In genomic region chr5:117761190-117761589, GRCh38 we compare ENCODE assay signal across 26 cellular contexts.
DNase-seq lines count a peak whose midpoint lies in the region; ATAC-seq and TF ChIP-seq lines count a peak whose summit lies in the region.
"Had no signal": no experiment of that assay in that cellular context is flagged by ENCODE, and none has a peak within 500 bp of the region (broad histone marks: within the 10 kb centered on the region; RNA-seq: fewer than 3 reads in every experiment).

No MANE protein-coding gene starts in this region.

- no peaks in the 10 kb centered on the region for H3K36me3 ChIP-seq in IMR-90 (ENCODE audit: control insufficient read depth, insufficient read depth, low read length)
- no peaks in the 10 kb centered on the region for H3K36me3 ChIP-seq in RWPE2 (ENCODE audit: low read depth)
- H3K36me3 ChIP-seq: ovary, Peyer's patch, suprapubic skin had no signal

- CTCF ChIA-PET in IMR-90 (lab: Yijun Ruan, JAX), result interaction anchor here (0.5 to 0.6 kb wide), 2 partner anchors 27 to 764 kb away, joined by 3 read pairs; no protein-coding TSS in a partner anchor

- H3K4me1 ChIP-seq in IMR-90 (ENCODE audit: control insufficient read depth, insufficient read depth, low read length) (no peaks in the 10 kb centered on the region), RWPE2 (ENCODE audit: insufficient read depth, poor library complexity, severe bottlenecking) (no peaks in the 10 kb centered on the region)
- H3K4me1 ChIP-seq: Peyer's patch, suprapubic skin had no signal

- dilution Hi-C loops in IMR-90 (cut with HindIII; ENCODE audit: low sequenced_read_pairs, unreplicated experiment), result no loop called here

- H3K9me3 ChIP-seq in IMR-90 (ENCODE audit: control insufficient read depth, insufficient read depth, low read length) (no peaks in the 10 kb centered on the region), RWPE2 (ENCODE audit: severe bottlenecking) (peaks cover 4% of the 10 kb centered on the region)
- H3K9me3 ChIP-seq: ovary, Peyer's patch, suprapubic skin had no signal

- no peaks in the 10 kb centered on the region for H3K9me3 Mint-ChIP-seq in nephron progenitor cell
- H3K9me3 Mint-ChIP-seq: stimulated activated memory B cell treated with anti-CD40 and anti-IgM and Interleukin-4, amounts not matched to agents 10 μg/mL and 1 μg/mL and 100 μg/mL, for 72 hours had no signal

- no peak overlapping the region for H4K5ac ChIP-seq in IMR-90 (ENCODE audit: low read depth, low read length)

- no peak overlapping the region; the same call in 1 of the 2 replicates for H4K91ac ChIP-seq in IMR-90 (ENCODE audit: insufficient read depth, low read depth, low read length)

- H3K4me3 ChIP-seq in IMR-90 (ENCODE audit: insufficient read depth, low read depth, low read length), result no peak overlapping the region
- H3K4me3 ChIP-seq in RWPE2 (ENCODE audit: severe bottlenecking), result no peak overlapping the region
- H3K4me3 ChIP-seq in choroid plexus epithelial cell (ENCODE audit: low read depth, low read length), result no peak overlapping the region
- H3K4me3 ChIP-seq: ovary, Peyer's patch, suprapubic skin had no signal

- no CpG with 5 or more reads among the region's 2 CpGs for WGBS in IMR-90 (ENCODE audit: extremely low coverage in 2 of 2, insufficient read length in 1 of 2), 2 experiments

- no peak overlapping the region for H4K8ac ChIP-seq in IMR-90 (ENCODE audit: low read depth in 2 of 2, low read length in 2 of 2)

- no peak for TF ChIP-seq RAD21 in IMR-90 (IDR thresholded peaks at IDR 0.05; ENCODE audit: low read length)

- H3K36me3 Mint-ChIP-seq in nephron progenitor cell (ENCODE audit: low read depth), result no peaks in the 10 kb centered on the region
- H3K36me3 Mint-ChIP-seq: activated naive CD4-positive, alpha-beta T cell treated with anti-CD3 and anti-CD28 coated beads, Interleukin-2, amount 50 U/mL, for 72 hours; IgD-negative memory B cell; natural killer cell; stimulated activated memory B cell treated with anti-CD40 and anti-IgM and Interleukin-4, amounts not matched to agents 10 μg/mL and 1 μg/mL and 100 μg/mL, for 72 hours had no signal

- no peak overlapping the region for H3K18ac ChIP-seq in IMR-90 (ENCODE audit: low read depth, low read length)

- TF ChIP-seq POLR2A in IMR-90 (IDR thresholded peaks at IDR 0.05; ENCODE audit: low read depth, low read length), result no peak

- BruUV-seq in IMR-90 (replicated peaks; lab: Mats Ljungman, UMichigan), result no TSS peak

- no peaks in the 10 kb centered on the region for H3K27me3 Mint-ChIP-seq in nephron progenitor cell (ENCODE audit: low read depth, poor library complexity)
- H3K27me3 Mint-ChIP-seq: central memory CD8-positive, alpha-beta T cell; IgD-negative memory B cell; stimulated activated memory B cell treated with anti-CD40 and anti-IgM and Interleukin-4, amounts not matched to agents 10 μg/mL and 1 μg/mL and 100 μg/mL, for 72 hours had no signal

- intact Hi-C loops in IMR-90 (cut with micrococcal nuclease), result no loop called here

- H3K4ac ChIP-seq in IMR-90 (ENCODE audit: low read depth, low read length), result no peak overlapping the region

- no peak overlapping the region for H3K14ac ChIP-seq in IMR-90 (replicated peaks; ENCODE audit: low read depth, low read length)

- H3K23ac ChIP-seq in IMR-90 (ENCODE audit: low read depth, low read length), result no peak overlapping the region

- peaks cover 15% of the 10 kb centered on the region for H3K4me1 Mint-ChIP-seq in nephron progenitor cell
- H3K4me1 Mint-ChIP-seq: central memory CD8-positive, alpha-beta T cell; IgD-negative memory B cell; natural killer cell; stimulated activated memory B cell treated with anti-CD40 and anti-IgM and Interleukin-4, amounts not matched to agents 10 μg/mL and 1 μg/mL and 100 μg/mL, for 72 hours had no signal

- ATAC-seq in IMR-90 (ENCODE audit: low read depth) (no peak), RWPE2 (ENCODE audit: low read depth) (0 out of 3 replicates have a peak, but pooled peaks have one; percentile 23)
- ATAC-seq: activated naive CD4-positive, alpha-beta T cell treated with anti-CD3 and anti-CD28 coated beads, Interleukin-2, amount 50 U/mL, for 72 hours; stimulated activated memory B cell treated with anti-CD40 and anti-IgM and Interleukin-4, amounts not matched to agents 10 μg/mL and 1 μg/mL and 100 μg/mL, for 72 hours had no signal

- no peaks in the 10 kb centered on the region for H3K79me1 ChIP-seq in IMR-90 (ENCODE audit: low read depth in 1 of 2, low read length in 2 of 2)

- H3K27ac Mint-ChIP-seq in nephron progenitor cell, result peak overlapping the region; percentile 69
- H3K27ac Mint-ChIP-seq: activated naive CD4-positive, alpha-beta T cell treated with anti-CD3 and anti-CD28 coated beads, Interleukin-2, amount 50 U/mL, for 72 hours; IgD-negative memory B cell; natural killer cell; stimulated activated memory B cell treated with anti-CD40 and anti-IgM and Interleukin-4, amounts not matched to agents 10 μg/mL and 1 μg/mL and 100 μg/mL, for 72 hours had no signal

- H3K9me1 ChIP-seq in IMR-90 (ENCODE audit: insufficient read depth, low read length), result no peaks in the 10 kb centered on the region

- H3K27me3 ChIP-seq in IMR-90 (ENCODE audit: control insufficient read depth, insufficient read depth, low read length) (no peaks in the 10 kb centered on the region), RWPE2 (ENCODE audit: insufficient read depth, poor library complexity, severe bottlenecking) (peaks cover 27% of the 10 kb centered on the region)
- H3K27me3 ChIP-seq: dorsolateral prefrontal cortex, ovary, Peyer's patch, suprapubic skin had no signal

- H2AK5ac ChIP-seq in IMR-90 (ENCODE audit: low read depth, low read length), result no peak overlapping the region

- TF ChIP-seq CTCF in IMR-90 (conservative IDR thresholded peaks at IDR 0.05; ENCODE audit: low read depth, low read length) (no peak), RWPE2 (IDR thresholded peaks at IDR 0.05; ENCODE audit: poor library complexity, severe bottlenecking) (no peak), choroid plexus epithelial cell (conservative IDR thresholded peaks at IDR 0.05; ENCODE audit: low read depth, low read length) (no peak), nephron progenitor cell (IDR thresholded peaks at IDR 0.05) (no peak)

- no peak overlapping the region for H2BK5ac ChIP-seq in IMR-90 (ENCODE audit: low read depth, low read length, poor library complexity, severe bottlenecking)

- H3K4me2 ChIP-seq in IMR-90 (ENCODE audit: low read depth, low read length), result no peak overlapping the region

- no peak overlapping the region for H3K9ac ChIP-seq in IMR-90 (ENCODE audit: low read depth, low read length)

- POLR2A ChIA-PET in IMR-90 (lab: Charles Lee; ENCODE audit: unreplicated experiment), result no interaction called here

- in situ Hi-C loops in IMR-90 (cut with MboI; ENCODE audit: low sequenced_read_pairs), result no loop called here

- no peak overlapping the region for H2BK120ac ChIP-seq in IMR-90 (ENCODE audit: low read depth, low read length)

- no peaks in the 10 kb centered on the region for H4K20me1 ChIP-seq in IMR-90 (ENCODE audit: insufficient read depth, low read length)

- H2BK15ac ChIP-seq in IMR-90 (ENCODE audit: low read depth, low read length), result no peak overlapping the region

- no peak overlapping the region for H3K4me3 Mint-ChIP-seq in nephron progenitor cell
- H3K4me3 Mint-ChIP-seq: central memory CD8-positive, alpha-beta T cell; IgD-negative memory B cell; natural killer cell; stimulated activated memory B cell treated with anti-CD40 and anti-IgM and Interleukin-4, amounts not matched to agents 10 μg/mL and 1 μg/mL and 100 μg/mL, for 72 hours had no signal

- DNase-seq in IMR-90 (no peak), RWPE2 (ENCODE audit: low spot score) (no peak), choroid plexus epithelial cell (ENCODE audit: low read depth) (peak; percentile 10), nephron progenitor cell (no peak), NCI-H146 treated with DMSO at 0.1 percent for 48 hours (lab: John Stamatoyannopoulos, UW; ENCODE audit: unreplicated experiment) (no peak), 8988T (no peak), cerebellar cortex (ENCODE audit: low spot score) (no peak)
- DNase-seq in activated effector memory CD4-positive, alpha-beta T cell treated with Interleukin-2 at 50 U/mL for 16 hours, result no peak
- DNase-seq: activated CD4-positive, alpha-beta T cell treated with anti-CD3 and anti-CD28 coated beads, Interleukin-2, amount 50 U/mL, for 1 hour; C1 segment of cervical spinal cord; DND-41; dorsolateral prefrontal cortex; head of caudate nucleus; natural killer cell; NCI-H1694 treated with DMSO at 0.1 percent for 48 hours; NCI-H2171 treated with DMSO at 0.1 percent for 48 hours; NCI-H524; ovary; Peyer's patch; stimulated activated CD4-positive, alpha-beta T cell treated with anti-CD3 and anti-CD28 coated beads, Interleukin-4, amount 100 ng/mL, for 1 hour had no signal

- H3K27ac ChIP-seq in IMR-90 (ENCODE audit: insufficient read depth, low read length) (no peak overlapping the region), RWPE2 (ENCODE audit: poor library complexity, severe bottlenecking) (no peak overlapping the region)
- H3K27ac ChIP-seq: ovary, Peyer's patch, suprapubic skin, VCaP had no signal

- H2BK20ac ChIP-seq in IMR-90 (ENCODE audit: low read depth, low read length), result 0 out of 2 replicates have a peak overlapping the region, but pooled peaks have one; percentile 5

- no peak overlapping the region for H2AK9ac ChIP-seq in IMR-90 (replicated peaks; ENCODE audit: low read depth, low read length, poor library complexity)

- H3K56ac ChIP-seq in IMR-90 (ENCODE audit: extremely low read depth, insufficient read depth, low read length), result no peak overlapping the region

- peak overlapping the region; percentile 26 for H2AFZ ChIP-seq in IMR-90 (replicated peaks; ENCODE audit: low read length, poor library complexity)

TF ChIP-seq in IMR-90, 13 proteins besides CTCF, POLR2A, EP300 and RAD21 (continues in another document):
- TF ChIP-seq ELK1 (IDR thresholded peaks at IDR 0.05; ENCODE audit: borderline replicate concordance, low read depth, low read length) (no peak), RFX5 (IDR thresholded peaks at IDR 0.05; ENCODE audit: low read depth, low read length) (no peak), MAZ (IDR thresholded peaks at IDR 0.05; ENCODE audit: borderline replicate concordance, low read depth, low read length) (no peak), CEBPB (IDR thresholded peaks at IDR 0.05; ENCODE audit: low read depth, low read length) (no peak), RCOR1 (IDR thresholded peaks at IDR 0.05; ENCODE audit: insufficient replicate concordance, low read length) (no peak), MXI1 (IDR thresholded peaks at IDR 0.05; ENCODE audit: borderline replicate concordance, low read depth, low read length) (no peak)
